In the genomic region with DNA sequence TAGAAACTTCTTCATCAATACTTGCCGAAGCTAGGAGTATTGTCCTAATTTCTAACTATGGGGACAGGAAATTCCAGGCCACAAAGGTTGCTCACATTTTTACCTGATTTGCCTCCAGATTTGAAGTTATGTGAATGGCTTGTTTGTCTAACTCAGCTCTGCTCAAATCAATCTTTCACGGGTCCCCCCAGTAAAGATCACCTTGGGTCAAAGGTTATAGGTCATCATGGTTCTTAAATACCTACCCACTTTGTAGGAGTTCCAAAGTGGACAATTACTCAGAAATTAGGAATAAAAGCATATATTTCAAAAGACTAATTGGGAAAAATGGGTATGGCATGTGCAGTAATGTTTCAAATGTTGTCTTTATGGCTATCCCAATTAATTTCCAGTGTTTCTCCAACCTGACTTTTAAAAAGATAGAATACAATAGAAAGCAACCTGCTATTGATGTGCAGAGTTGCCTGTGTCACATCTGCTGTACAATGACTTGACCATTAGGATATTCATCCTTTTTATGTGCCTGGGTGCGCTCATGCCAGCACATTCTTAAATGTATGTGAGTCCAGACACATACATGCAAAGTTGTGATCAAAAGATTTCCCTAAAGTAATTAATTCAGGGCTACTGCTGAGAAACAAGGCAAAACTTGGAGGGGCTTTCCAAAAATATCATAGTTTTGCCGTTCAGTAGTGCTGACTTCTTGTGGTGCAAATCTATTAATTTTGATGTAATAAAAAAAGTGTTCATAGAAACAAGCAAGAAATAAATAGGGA, we compare ENCODE assay signal across 22 cellular contexts.
A peak's percentile ranks its signal among the peaks of the same experiment; 100 is the strongest.
DNase-seq lines count a peak whose midpoint lies in the region; ATAC-seq, FAIRE-seq and TF ChIP-seq lines count a peak whose summit lies in the region.
"Had no signal": no experiment of that assay in that cellular context is flagged by ENCODE, and none has a peak within 500 bp of the region (broad histone marks: within the 10 kb centered on the region; RNA-seq: fewer than 3 reads in every experiment).

No MANE protein-coding gene starts in this region.

- BruUV-seq in K562 (replicated peaks; lab: Mats Ljungman, UMichigan), result no TSS peak

- in situ Hi-C loops in K562 (cut with MboI), result no loop called here

- no peak for TF ChIP-seq EP300 in K562 (IDR thresholded peaks at IDR 0.05; ENCODE audit: low read length)

- CTCF ChIA-PET in K562 (lab: Yijun Ruan, JAX; ENCODE audit: low intra/inter-chr PET ratio) (no interaction called here), HEK293T (lab: Yijun Ruan, JAX) (no interaction called here)

- H3K9ac ChIP-seq in K562 (ENCODE audit: insufficient read depth in 1 of 2, low read depth in 2 of 2, low read length in 2 of 2), result no peak overlapping the region
- H3K9ac ChIP-seq: BLaER1 had no signal

- H3K36me3 ChIP-seq in K562 (ENCODE audit: control insufficient read depth, insufficient read depth, low read length) (no peaks in the 10 kb centered on the region), osteoblast (ENCODE audit: insufficient read depth, low read length) (no peaks in the 10 kb centered on the region)
- H3K36me3 ChIP-seq: BLaER1 had no signal

- H3K9me1 ChIP-seq in K562 (ENCODE audit: control insufficient read depth, insufficient read depth, low read length), result no peaks in the 10 kb centered on the region

- H3K4me3 ChIP-seq in K562 (no peak overlapping the region), osteoblast (ENCODE audit: insufficient read depth, low read length) (no peak overlapping the region)
- H3K4me3 ChIP-seq: BLaER1, GM12878, GM23338 had no signal

- DNase-seq in SK-N-DZ (ENCODE audit: low spot score) (peak; percentile 97), K562 (ENCODE audit: extremely low read depth in 1 of 4, low spot score in 3 of 4) (no peak), osteoblast (ENCODE audit: insufficient read length, low spot score, missing footprints) (peak; percentile 58), hepatic stellate cell (ENCODE audit: low spot score) (no peak), HEK293T (ENCODE audit: extremely low spot score) (no peak)
- DNase-seq: Caco-2; CD4-positive, CD25-positive, alpha-beta regulatory T cell; CD8-positive, alpha-beta T cell; DMS 273 treated with DMSO at 0.1 percent for 48 hours; DMS79; EL; GDM1; H9; HFFc6 had no signal

- intact Hi-C loops in K562 (cut with micrococcal nuclease), result no loop called here

- WGBS in K562 (ENCODE audit: insufficient coverage, low coverage, missing lambda C conversion rate), result 0% methylated on average over 4 of the region's 4 CpGs

- TF ChIP-seq CTCF in K562 (IDR thresholded peaks at IDR 0.05 in 2 of 3, conservative IDR thresholded peaks at IDR 0.05 in 1 of 3; ENCODE audit: insufficient read depth in 2 of 3, low read depth in 1 of 3, low read length in 3 of 3) (no peak), osteoblast (IDR thresholded peaks at IDR 0.05; ENCODE audit: extremely low read depth, low read depth, low read length) (no peak)

- no peak for TF ChIP-seq RAD21 in K562 (CRISPR knock-in tag; conservative IDR thresholded peaks at IDR 0.05 in 1 of 2, IDR thresholded peaks at IDR 0.05 in 1 of 2)

- ATAC-seq in K562, result no peak
- no peak for ATAC-seq in SK-N-SH treated with all-trans-retinoic acid at 6 μM for 48 hours
- ATAC-seq: CD8-positive, alpha-beta T cell; GM12878; GM23338; HCT116 had no signal

- H3K4me1 ChIP-seq in K562 (replicated peaks in 1 of 2; ENCODE audit: control insufficient read depth in 2 of 2, insufficient read depth in 2 of 2, low read length in 2 of 2), result no peaks in the 10 kb centered on the region
- H3K4me1 ChIP-seq in osteoblast (ENCODE audit: insufficient read depth, low read length), result no peaks in the 10 kb centered on the region

- H4K20me1 ChIP-seq in K562 (replicated peaks; ENCODE audit: control insufficient read depth, insufficient read depth, low read length) (no peaks in the 10 kb centered on the region), osteoblast (ENCODE audit: insufficient read depth, low read length) (no peaks in the 10 kb centered on the region)
- H4K20me1 ChIP-seq: BLaER1 had no signal

- TF ChIP-seq POLR2A in K562 (conservative IDR thresholded peaks at IDR 0.05), result no peak

- no peaks in the 10 kb centered on the region for H3K79me2 ChIP-seq in K562 (ENCODE audit: control insufficient read depth, insufficient read depth, low read length)
- no peaks in the 10 kb centered on the region for H3K79me2 ChIP-seq in osteoblast (ENCODE audit: insufficient read depth, low read length)

- H3K4me2 ChIP-seq in K562 (ENCODE audit: insufficient read depth, low read length), result no peak overlapping the region
- H3K4me2 ChIP-seq in osteoblast (ENCODE audit: insufficient read depth, low read length), result no peak overlapping the region
- H3K4me2 ChIP-seq: BLaER1, GM23338 had no signal

- FAIRE-seq in K562 (lab: Jason Lieb, UNC), result no peak
- FAIRE-seq: D721Med, GM12878, GM19239 had no signal

- POLR2A ChIA-PET in K562 (lab: Yijun Ruan, JAX) (interaction anchor here (0.6 to 0.7 kb wide), 2 partner anchors 9 to 10 kb away, joined by 3 read pairs; no protein-coding TSS in a partner anchor), HEK293T (lab: Yijun Ruan, JAX) (no interaction called here)

- H3K27me3 ChIP-seq in K562 (ENCODE audit: control insufficient read depth in 2 of 2, insufficient read depth in 2 of 2, low read length in 2 of 2) (peaks cover 0 to 9% of the 10 kb centered on the region in 2 experiments; a peak in 2 of 5 replicates), osteoblast (ENCODE audit: insufficient read depth, low read length) (no peaks in the 10 kb centered on the region)
- H3K27me3 ChIP-seq: BLaER1 had no signal

- H3K27ac ChIP-seq in K562 (ENCODE audit: extremely low read depth, low read depth, low read length) (no peak overlapping the region), osteoblast (ENCODE audit: low read depth, low read length) (no peak overlapping the region)
- H3K27ac ChIP-seq: BLaER1, C4-2B had no signal

- H3K9me3 ChIP-seq in K562 (replicated peaks; ENCODE audit: control insufficient read depth, insufficient read depth, low read depth, low read length) (no peaks in the 10 kb centered on the region), osteoblast (ENCODE audit: low read depth, low read length) (no peaks in the 10 kb centered on the region)

- no peak overlapping the region for H2AFZ ChIP-seq in K562 (ENCODE audit: low read depth, low read length)
- H2AFZ ChIP-seq in osteoblast (ENCODE audit: low read length), result no peak overlapping the region

TF ChIP-seq in K562, 482 proteins besides CTCF, POLR2A, EP300 and RAD21:
- TF ChIP-seq NR2C1 (IDR thresholded peaks at IDR 0.05) (peak; percentile 21; the same call in 1 of the 2 replicates), NR2C1 (tag; IDR thresholded peaks at IDR 0.05) (no peak), ZNF707 (CRISPR knock-in tag; conservative IDR thresholded peaks at IDR 0.05) (no peak)

TF ChIP-seq in HEK293T, 16 proteins besides CTCF, POLR2A, EP300 and RAD21:
- TF ChIP-seq ELF4 (IDR thresholded peaks at IDR 0.05), result no peak
- TF ChIP-seq CTBP1 (IDR thresholded peaks at IDR 0.05; ENCODE audit: borderline replicate concordance), result no peak
- TF ChIP-seq, protein P1, sequence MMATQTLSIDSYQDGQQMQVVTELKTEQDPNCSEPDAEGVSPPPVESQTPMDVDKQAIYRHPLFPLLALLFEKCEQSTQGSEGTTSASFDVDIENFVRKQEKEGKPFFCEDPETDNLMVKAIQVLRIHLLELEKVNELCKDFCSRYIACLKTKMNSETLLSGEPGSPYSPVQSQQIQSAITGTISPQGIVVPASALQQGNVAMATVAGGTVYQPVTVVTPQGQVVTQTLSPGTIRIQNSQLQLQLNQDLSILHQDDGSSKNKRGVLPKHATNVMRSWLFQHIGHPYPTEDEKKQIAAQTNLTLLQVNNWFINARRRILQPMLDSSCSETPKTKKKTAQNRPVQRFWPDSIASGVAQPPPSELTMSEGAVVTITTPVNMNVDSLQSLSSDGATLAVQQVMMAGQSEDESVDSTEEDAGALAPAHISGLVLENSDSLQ (IDR thresholded peaks at IDR 0.05), result no peak
- no peak for TF ChIP-seq TARDBP (IDR thresholded peaks at IDR 0.05)
- TF ChIP-seq FOXA1 (IDR thresholded peaks at IDR 0.05), result no peak
- no peak for TF ChIP-seq NFRKB (IDR thresholded peaks at IDR 0.05)
- TF ChIP-seq BHLHE40 (IDR thresholded peaks at IDR 0.05; ENCODE audit: borderline replicate concordance), result no peak
- TF ChIP-seq LEF1 (IDR thresholded peaks at IDR 0.05; ENCODE audit: borderline replicate concordance), result no peak
- TF ChIP-seq SP1 (IDR thresholded peaks at IDR 0.05), result no peak
- no peak for TF ChIP-seq FOXM1 (IDR thresholded peaks at IDR 0.05; ENCODE audit: borderline replicate concordance)
- no peak for TF ChIP-seq SUZ12 (IDR thresholded peaks at IDR 0.05)
- no peak for TF ChIP-seq ZNF384 (IDR thresholded peaks at IDR 0.05)
- TF ChIP-seq L3MBTL2 (conservative IDR thresholded peaks at IDR 0.05), result no peak
- TF ChIP-seq HDGF (IDR thresholded peaks at IDR 0.05; ENCODE audit: borderline replicate concordance), result no peak

TF ChIP-seq in SK-N-SH treated with all-trans-retinoic acid at 6 μM for 48 hours, 23 proteins besides CTCF, POLR2A, EP300 and RAD21:
- TF ChIP-seq ZNF70 (CRISPR knock-in tag; IDR thresholded peaks at IDR 0.05) (no peak), OSR1 (CRISPR knock-in tag; IDR thresholded peaks at IDR 0.05) (no peak), ZFP3 (CRISPR knock-in tag; IDR thresholded peaks at IDR 0.05) (no peak), RARB (CRISPR knock-in tag; IDR thresholded peaks at IDR 0.05) (no peak)
- TF ChIP-seq, protein P2, sequence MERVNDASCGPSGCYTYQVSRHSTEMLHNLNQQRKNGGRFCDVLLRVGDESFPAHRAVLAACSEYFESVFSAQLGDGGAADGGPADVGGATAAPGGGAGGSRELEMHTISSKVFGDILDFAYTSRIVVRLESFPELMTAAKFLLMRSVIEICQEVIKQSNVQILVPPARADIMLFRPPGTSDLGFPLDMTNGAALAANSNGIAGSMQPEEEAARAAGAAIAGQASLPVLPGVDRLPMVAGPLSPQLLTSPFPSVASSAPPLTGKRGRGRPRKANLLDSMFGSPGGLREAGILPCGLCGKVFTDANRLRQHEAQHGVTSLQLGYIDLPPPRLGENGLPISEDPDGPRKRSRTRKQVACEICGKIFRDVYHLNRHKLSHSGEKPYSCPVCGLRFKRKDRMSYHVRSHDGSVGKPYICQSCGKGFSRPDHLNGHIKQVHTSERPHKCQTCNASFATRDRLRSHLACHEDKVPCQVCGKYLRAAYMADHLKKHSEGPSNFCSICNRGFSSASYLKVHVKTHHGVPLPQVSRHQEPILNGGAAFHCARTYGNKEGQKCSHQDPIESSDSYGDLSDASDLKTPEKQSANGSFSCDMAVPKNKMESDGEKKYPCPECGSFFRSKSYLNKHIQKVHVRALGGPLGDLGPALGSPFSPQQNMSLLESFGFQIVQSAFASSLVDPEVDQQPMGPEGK (CRISPR knock-in tag; IDR thresholded peaks at IDR 0.05; ENCODE audit: borderline replicate concordance), result no peak

Comparison
In these comparisons a context has a peak if more than half of its experiments do, and no peak if none do; other contexts are left out.
1. DNase-seq: peak in SK-N-DZ (single experiment) and osteoblast (single experiment); none in K562 (0 of 4), hepatic stellate cell (single experiment) and HEK293T (single experiment).